Comparison of ENCODE assay signal across 8 cellular contexts in the genomic region with DNA sequence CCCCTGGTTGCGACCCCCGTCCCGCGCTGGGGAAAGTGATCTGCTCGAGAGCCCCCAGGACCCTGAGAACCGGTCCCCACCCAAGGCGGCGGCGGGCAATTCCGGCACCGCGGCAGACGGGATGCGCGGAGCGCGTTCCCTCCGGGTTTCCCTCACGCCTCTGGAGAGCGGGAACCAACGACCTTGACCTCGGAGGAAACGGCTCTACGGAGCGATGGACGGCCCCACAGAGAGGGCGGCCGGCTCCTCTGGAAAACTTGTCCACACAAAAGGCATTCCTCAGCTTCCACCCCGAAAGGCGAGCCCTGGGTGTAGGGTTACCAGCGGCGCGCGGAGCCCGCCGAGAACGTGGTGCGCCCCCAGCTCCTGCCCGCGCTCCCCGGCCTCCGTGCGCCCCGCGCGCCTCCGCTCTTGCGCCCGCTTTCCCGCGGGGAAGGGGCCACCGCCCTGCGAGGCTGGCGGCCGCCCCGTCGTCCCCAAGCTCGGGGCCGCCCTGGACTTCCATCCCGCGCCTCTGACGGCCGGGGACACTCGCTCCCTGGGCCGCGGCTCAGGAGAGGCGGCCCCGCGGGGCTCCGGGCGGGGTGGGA. TPM values are rescaled to one million over a fixed set of nuclear protein-coding genes. Genes with fewer than 3 reads are reported as not detected.
DNase-seq lines count a peak whose midpoint lies in the region; ATAC-seq and TF ChIP-seq lines count a peak whose summit lies in the region.

No MANE protein-coding gene starts in this region.

- no peak for TF ChIP-seq EP300 in gastroesophageal sphincter (IDR thresholded peaks at IDR 0.05)

- peak overlapping the region; percentile 45 for H3K4me3 ChIP-seq in SK-N-MC
- H3K4me3 ChIP-seq in gastroesophageal sphincter: peak overlapping the region; percentile 70 to 76
- H3K4me3 ChIP-seq in neutrophil (ENCODE audit: low read depth in 1 of 2, low read length in 1 of 2): peak overlapping the region; percentile 25 to 48

- peak; percentile 52 for DNase-seq in DMS53 (lab: John Stamatoyannopoulos, UW)
- DNase-seq in DMS53 treated with DMSO at 0.1 percent for 48 hours (lab: John Stamatoyannopoulos, UW; ENCODE audit: unreplicated experiment): no peak
- no peak for DNase-seq in SK-N-MC (ENCODE audit: low read depth, low spot score)
- DNase-seq in NCI-H187 (lab: John Stamatoyannopoulos, UW): no peak
- no peak for DNase-seq in stimulated activated CD4-positive, alpha-beta T cell treated with anti-CD3 and anti-CD28 coated beads, Interleukin-4, amount 100 ng/mL, for 24 hours

- peaks cover 2 to 56% (median 8%) of the 10 kb centered on the region in 3 donors for H3K4me1 ChIP-seq in gastroesophageal sphincter
- H3K4me1 ChIP-seq in neutrophil (ENCODE audit: control insufficient read depth in 1 of 2, insufficient read depth in 1 of 2, low read depth in 1 of 2, low read length in 1 of 2): peaks cover 8 to 21% of the 10 kb centered on the region in 2 experiments

- H3K27ac ChIP-seq in SK-N-MC (no peak overlapping the region), gastroesophageal sphincter (peak overlapping the region; percentile 70 to 96 (median 94)), neutrophil (no peak overlapping the region)

- TF ChIP-seq POLR2A in gastroesophageal sphincter (IDR thresholded peaks at IDR 0.05): no peak

- no peak overlapping the region for H3K9ac ChIP-seq in SK-N-MC (ENCODE audit: insufficient read length)

- H3K27me3 ChIP-seq in gastroesophageal sphincter (no peaks in the 10 kb centered on the region), neutrophil (peaks cover 88% of the 10 kb centered on the region)

- 0% methylated on average over 1 of the region's 71 CpGs; no CpG with 5 or more reads in 1 of the 2 donors for WGBS in gastroesophageal sphincter (ENCODE audit: low coverage in 1 of 2), 2 donors

- H3K9me3 ChIP-seq in SK-N-MC (ENCODE audit: low read depth, low read length): no peaks in the 10 kb centered on the region
- no peaks in the 10 kb centered on the region for H3K9me3 ChIP-seq in gastroesophageal sphincter
- no peaks in the 10 kb centered on the region for H3K9me3 ChIP-seq in neutrophil

- TF ChIP-seq CTCF in gastroesophageal sphincter (IDR thresholded peaks at IDR 0.05) (no peak), neutrophil (IDR thresholded peaks at IDR 0.05) (no peak)

- ATAC-seq in gastroesophageal sphincter: peak; percentile 37
- ATAC-seq in HG03095 (IDR thresholded peaks at IDR 0.05; ENCODE audit: unreplicated experiment): no peak

- H3K36me3 ChIP-seq in SK-N-MC (ENCODE audit: insufficient read depth, low read length): no peaks in the 10 kb centered on the region
- peaks cover 0 to 14% of the 10 kb centered on the region in 2 donors for H3K36me3 ChIP-seq in gastroesophageal sphincter
- H3K36me3 ChIP-seq in neutrophil: no peaks in the 10 kb centered on the region

RNA-seq across cellular contexts. Expression of a gene that starts 0.4 kb away (rescaled TPM):
- total RNA-seq in gastroesophageal sphincter: 10 to 100 TPM; 11.2 to 30.9 (median 16.7) TPM

Comparison
In these comparisons a context has a peak if more than half of its experiments do, and no peak if none do; other contexts are left out.
1. H3K27ac ChIP-seq: peak in gastroesophageal sphincter (4 of 4); none in SK-N-MC (single experiment) and neutrophil (single experiment).
2. Peak in every context shown above with its lines, with median percentiles within 50 percentile points of each other: H3K4me3 ChIP-seq.